8 cellular contexts compared by ENCODE assay signal in the genomic region with DNA sequence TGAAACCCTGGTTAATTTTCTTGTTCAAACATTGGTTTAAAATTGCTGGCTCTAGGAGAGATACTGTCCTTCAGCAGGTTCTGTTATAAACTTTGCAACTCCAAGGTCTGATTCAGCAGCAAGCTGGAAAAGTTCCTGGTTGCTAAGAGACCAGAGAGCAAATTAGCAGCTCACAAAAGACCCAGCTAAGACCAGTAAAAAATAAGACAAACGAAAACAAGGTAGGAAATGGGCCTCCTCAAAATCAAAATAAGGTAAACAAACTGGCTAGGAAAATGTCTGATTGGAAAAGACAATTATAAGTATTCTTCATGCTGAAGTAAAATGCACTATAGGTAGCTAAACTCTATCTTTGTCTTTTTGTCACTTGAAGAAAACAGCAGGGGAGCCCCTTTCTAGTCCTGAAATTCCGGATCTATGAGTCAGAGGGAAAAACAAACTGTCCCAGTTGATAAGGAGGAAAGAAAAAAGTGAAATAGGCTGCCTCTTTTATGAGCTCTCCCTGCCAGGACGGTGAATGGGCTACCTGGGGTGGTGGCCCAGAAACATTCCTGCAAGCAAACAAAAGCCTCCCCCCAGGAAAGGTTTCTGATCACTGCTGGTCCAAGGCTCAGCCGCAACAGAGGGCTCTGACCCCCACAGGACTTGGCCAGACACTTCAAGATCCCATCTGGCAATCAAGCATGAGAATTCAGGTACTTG. TPM values are rescaled to one million over a fixed set of nuclear protein-coding genes. Genes with fewer than 3 reads are reported as not detected.
DNase-seq lines count a peak whose midpoint lies in the region; ATAC-seq and TF ChIP-seq lines count a peak whose summit lies in the region.

No MANE protein-coding gene starts in this region.

- peaks cover 6% of the 10 kb centered on the region for H3K27me3 ChIP-seq in AG04450 (ENCODE audit: control insufficient read depth, insufficient read depth, low read length)
- H3K27me3 ChIP-seq in ectodermal cell (ENCODE audit: control insufficient read depth, insufficient read depth, low read length, poor library complexity, severe bottlenecking), result no peaks in the 10 kb centered on the region

- no peak overlapping the region for H3K27ac Mint-ChIP-seq in immature natural killer cell

- no peaks in the 10 kb centered on the region for H3K4me1 Mint-ChIP-seq in immature natural killer cell

- H3K4me3 Mint-ChIP-seq in immature natural killer cell, result no peak overlapping the region

- no peaks in the 10 kb centered on the region for H3K36me3 ChIP-seq in ectodermal cell (ENCODE audit: control insufficient read depth, insufficient read depth, low read length)

- 0% methylated on average over 4 of the region's 4 CpGs for WGBS in ectodermal cell, 2 experiments

- no peaks in the 10 kb centered on the region for H3K36me3 Mint-ChIP-seq in immature natural killer cell

- DNase-seq in AG04450 (ENCODE audit: low read depth, low spot score) (peak; percentile 24), LoVo (ENCODE audit: low spot score) (peak; percentile 88), medulla oblongata (ENCODE audit: extremely low spot score) (peak; percentile 50), occipital lobe (lab: John Stamatoyannopoulos, UW) (no peak), NCI-H2029 treated with DMSO at 0.1 percent for 48 hours (lab: John Stamatoyannopoulos, UW) (no peak), immature natural killer cell (no peak)

- H3K9me3 ChIP-seq in AG04450 (ENCODE audit: control insufficient read depth, insufficient read depth, low read length) (no peaks in the 10 kb centered on the region), ectodermal cell (ENCODE audit: control insufficient read depth, low read length) (no peaks in the 10 kb centered on the region)

- TF ChIP-seq CTCF in AG04450 (IDR thresholded peaks at IDR 0.05; ENCODE audit: low read depth, low read length), result no peak

- POLR2A ChIA-PET in AG04450 (lab: Yijun Ruan, JAX), result no interaction called here

- H3K27ac ChIP-seq in AG04450 (ENCODE audit: low read depth, low read length), result peak overlapping the region; percentile 82
- peak overlapping the region; percentile 90 for H3K27ac ChIP-seq in ectodermal cell (ENCODE audit: insufficient read depth, low read depth, low read length, poor library complexity, severe bottlenecking)

- peaks cover 5 to 13% (median 11%) of the 10 kb centered on the region in 3 donors for H3K27me3 Mint-ChIP-seq in immature natural killer cell (ENCODE audit: low read depth in 3 of 3)

- ATAC-seq in GM21576 (IDR thresholded peaks at IDR 0.05; ENCODE audit: unreplicated experiment), result no peak

- CTCF ChIA-PET in AG04450 (lab: Charles Lee), result interaction anchor here (0.6 to 3.0 kb wide), 9 partner anchors 11 to 152 kb away, joined by 3 to 14 read pairs (median 4); partner anchors contain the start of gene UNC5CL

- H3K4me3 ChIP-seq in AG04450 (ENCODE audit: low read depth, low read length), result no peak overlapping the region
- H3K4me3 ChIP-seq in ectodermal cell (ENCODE audit: insufficient read depth, low read depth, low read length), result no peak overlapping the region

- peaks cover 34% of the 10 kb centered on the region for H3K4me1 ChIP-seq in ectodermal cell (ENCODE audit: control insufficient read depth, insufficient read depth, low read length)

- no peaks in the 10 kb centered on the region for H3K9me3 Mint-ChIP-seq in immature natural killer cell

RNA-seq across cellular contexts. Expression of gene UNC5CL, which starts 41.6 kb away (rescaled TPM):
- 0.02 TPM in 2 replicates for polyA plus RNA-seq in AG04450 (2011; rRNA removed)
- not detected in 2 replicates for polyA minus RNA-seq in AG04450 (2011; rRNA and poly(A)+ RNA removed)
- polyA plus RNA-seq in ectodermal cell (2013, experiment 1 of 4), result 2.5 TPM
- 2.6 TPM for polyA plus RNA-seq in ectodermal cell (2013, experiment 2 of 4)
- polyA plus RNA-seq in ectodermal cell (2013, experiment 3 of 4), result 2.1 TPM
- 1.9 TPM for polyA plus RNA-seq in ectodermal cell (2013, experiment 4 of 4)
- total RNA-seq in occipital lobe, result 0.16 TPM
- under 1 TPM in 2 of 3 donors, not detected in 1; 0.19 to 0.45 TPM for polyA plus RNA-seq in immature natural killer cell

RNA-seq across cellular contexts. Expression of gene TSPO2, which starts 44.9 kb away (rescaled TPM):
- not detected in 2 replicates for polyA plus RNA-seq in AG04450 (2011; rRNA removed)
- not detected in 2 replicates for polyA minus RNA-seq in AG04450 (2011; rRNA and poly(A)+ RNA removed)
- not detected for polyA plus RNA-seq in ectodermal cell (2013, experiment 1 of 4)
- polyA plus RNA-seq in ectodermal cell (2013, experiment 2 of 4), result not detected
- not detected for polyA plus RNA-seq in ectodermal cell (2013, experiment 3 of 4)
- polyA plus RNA-seq in ectodermal cell (2013, experiment 4 of 4), result not detected
- not detected for total RNA-seq in occipital lobe
- not detected for polyA plus RNA-seq in immature natural killer cell

RNA-seq across cellular contexts. Expression of gene APOBEC2, which starts 55.6 kb away (rescaled TPM):
- polyA plus RNA-seq in AG04450 (2011; rRNA removed) (not detected in 2 replicates), immature natural killer cell (under 1 TPM in 1 of 3 donors, not detected in 2; 0.50 TPM)
- polyA minus RNA-seq in AG04450 (2011; rRNA and poly(A)+ RNA removed), result not detected in 2 replicates
- not detected for polyA plus RNA-seq in ectodermal cell (2013, experiment 1 of 4)
- 0.23 TPM for polyA plus RNA-seq in ectodermal cell (2013, experiment 2 of 4)
- polyA plus RNA-seq in ectodermal cell (2013, experiment 3 of 4), result not detected
- not detected for polyA plus RNA-seq in ectodermal cell (2013, experiment 4 of 4)
- total RNA-seq in occipital lobe, result 0.62 TPM

Comparison
In these comparisons a context has a peak if more than half of its experiments do, and no peak if none do; other contexts are left out.
1. DNase-seq: peak in AG04450 (single experiment), LoVo (single experiment) and medulla oblongata (single experiment); none in occipital lobe (single experiment), NCI-H2029 treated with DMSO at 0.1 percent for 48 hours (single experiment) and immature natural killer cell (0 of 3).